In genomic region chr4:26941951-26942350, GRCh38 we compare ENCODE assay signal across 16 cellular contexts.
A peak's percentile ranks its signal among the peaks of the same experiment; 100 is the strongest.
DNase-seq lines count a peak whose midpoint lies in the region; ATAC-seq and TF ChIP-seq lines count a peak whose summit lies in the region.
"Had no signal": no experiment of that assay in that cellular context is flagged by ENCODE, and none has a peak within 500 bp of the region (broad histone marks: within the 10 kb centered on the region; RNA-seq: fewer than 3 reads in every experiment).

No MANE protein-coding gene starts in this region.

- H3K56ac ChIP-seq in mesendoderm (ENCODE audit: low read length), result no peak overlapping the region

- H2BK5ac ChIP-seq in mesendoderm (ENCODE audit: low read length), result no peak overlapping the region

- H3K4me2 ChIP-seq in mesendoderm (ENCODE audit: low read length), result no peak overlapping the region
- H3K4me2 ChIP-seq: BLaER1 had no signal

- no TSS peak for BruUV-seq in A673 (replicated peaks; lab: Mats Ljungman, UMichigan)

- intact Hi-C loops in CD4-positive, alpha-beta T cell (cut with DNase I, micrococcal nuclease), result loop anchor here in 1 of 2 experiments (2.0 to 5.0 kb wide), 2 partner anchors 19 to 40 kb away; no protein-coding TSS in a partner anchor
- intact Hi-C loops in CD8-positive, alpha-beta T cell (cut with DNase I, micrococcal nuclease), result no loop called here
- intact Hi-C loops in activated B cell treated with CpG ODN at 0.5 μM for 24 hours (cut with micrococcal nuclease), result loop anchor here (2.0 kb wide), 1 partner anchor 23 kb away; no protein-coding TSS in a partner anchor
- intact Hi-C loops in A673 (cut with micrococcal nuclease; ENCODE audit: unreplicated experiment), result no loop called here

- H3K4ac ChIP-seq in mesendoderm (ENCODE audit: low read depth, low read length), result no peak overlapping the region

- H3K18ac ChIP-seq in mesendoderm (ENCODE audit: low read length), result no peak overlapping the region

- H3K79me1 ChIP-seq in mesendoderm (ENCODE audit: low read length), result peaks cover 10% of the 10 kb centered on the region

- peaks cover 36% of the 10 kb centered on the region for H3K4me1 ChIP-seq in CD8-positive, alpha-beta T cell (ENCODE audit: insufficient read depth, low read length)
- H3K4me1 ChIP-seq in mesendoderm (ENCODE audit: control insufficient read depth, low read depth, low read length) (peaks cover 14% of the 10 kb centered on the region), A673 (ENCODE audit: insufficient read depth, low read length, poor library complexity, severe bottlenecking) (peaks cover 12% of the 10 kb centered on the region)
- H3K4me1 ChIP-seq: SJSA1 had no signal

- H2BK15ac ChIP-seq in mesendoderm (replicated peaks; ENCODE audit: low read depth), result no peak overlapping the region

- no peaks in the 10 kb centered on the region for H3K9me3 Mint-ChIP-seq in CD4-positive, alpha-beta T cell
- peaks cover 2% of the 10 kb centered on the region for H3K9me3 Mint-ChIP-seq in CD8-positive, alpha-beta T cell
- peaks cover 4% of the 10 kb centered on the region for H3K9me3 Mint-ChIP-seq in activated B cell treated with CpG ODN at 0.5 μM for 24 hours

- no peak overlapping the region for H3K4me3 Mint-ChIP-seq in CD4-positive, alpha-beta T cell
- no peak overlapping the region for H3K4me3 Mint-ChIP-seq in CD8-positive, alpha-beta T cell
- no peak overlapping the region for H3K4me3 Mint-ChIP-seq in activated B cell treated with CpG ODN at 0.5 μM for 24 hours

- no peak overlapping the region for H2BK120ac ChIP-seq in mesendoderm (ENCODE audit: low read depth, low read length)

- H3K27ac ChIP-seq in CD4-positive, alpha-beta T cell (ENCODE audit: low read depth, low read length), result no peak overlapping the region
- H3K27ac ChIP-seq in CD8-positive, alpha-beta T cell (ENCODE audit: low read depth, low read length), result no peak overlapping the region
- H3K27ac ChIP-seq in mesendoderm (ENCODE audit: low read depth, low read length), result no peak overlapping the region
- H3K27ac ChIP-seq in A673 (ENCODE audit: low read depth, low read length, poor library complexity, severe bottlenecking), result no peak overlapping the region
- H3K27ac ChIP-seq: BLaER1, SJSA1 had no signal

- no peaks in the 10 kb centered on the region for H3K36me3 ChIP-seq in CD8-positive, alpha-beta T cell (ENCODE audit: insufficient read depth, low read length)
- H3K36me3 ChIP-seq in mesendoderm (ENCODE audit: control insufficient read depth, insufficient read depth, low read length) (no peaks in the 10 kb centered on the region), A673 (ENCODE audit: insufficient read depth, low read length, poor library complexity, severe bottlenecking) (no peaks in the 10 kb centered on the region)
- H3K36me3 ChIP-seq: SJSA1 had no signal

- ATAC-seq in CD4-positive, alpha-beta T cell (ENCODE audit: poor library complexity), result no peak
- ATAC-seq in CD8-positive, alpha-beta T cell, result no peak
- ATAC-seq in activated B cell treated with CpG ODN at 0.5 μM for 24 hours (ENCODE audit: low read depth) (no peak), HG03378 (IDR thresholded peaks at IDR 0.05; ENCODE audit: unreplicated experiment) (no peak)
- ATAC-seq in activated CD4-positive, CD25-positive, alpha-beta regulatory T cell treated with anti-CD3 and anti-CD28 coated beads, Interleukin-2, amount 50 U/mL, for 24 hours, result no peak
- ATAC-seq: PC-3 had no signal

- H3K23ac ChIP-seq in mesendoderm (ENCODE audit: low read length), result no peak overlapping the region

- H3K27me3 Mint-ChIP-seq in CD4-positive, alpha-beta T cell, result no peaks in the 10 kb centered on the region
- H3K27me3 Mint-ChIP-seq in CD8-positive, alpha-beta T cell (ENCODE audit: low read depth), result no peaks in the 10 kb centered on the region
- no peaks in the 10 kb centered on the region for H3K27me3 Mint-ChIP-seq in activated B cell treated with CpG ODN at 0.5 μM for 24 hours

- no peak overlapping the region for H3K9ac ChIP-seq in mesendoderm (ENCODE audit: low read length)
- H3K9ac ChIP-seq: BLaER1 had no signal

- H2AK5ac ChIP-seq in mesendoderm (ENCODE audit: low read length), result no peak overlapping the region

- DNase-seq in CD4-positive, alpha-beta T cell, result no peak
- DNase-seq in CD8-positive, alpha-beta T cell, result no peak
- no peak for DNase-seq in activated B cell treated with CpG ODN at 0.5 μM for 24 hours
- peak; percentile 28 for DNase-seq in mesendoderm
- no peak for DNase-seq in A673 (ENCODE audit: low spot score)
- DNase-seq: COR-L47; DMS53; NCI-H1436 treated with DMSO at 0.1 percent for 48 hours; NCI-H2081 treated with DMSO at 0.1 percent for 48 hours; NCI-H526; NK-92 treated with Interleukin-12 subunit alpha and Interleukin-12 subunit beta, amount 100 ng/mL, for 24 hours; PC-3 had no signal

- no peak overlapping the region for H4K5ac ChIP-seq in mesendoderm (ENCODE audit: low read length)

- POLR2A ChIA-PET in CD4-positive, alpha-beta T cell (lab: Charles Lee), result no interaction called here
- POLR2A ChIA-PET in CD8-positive, alpha-beta T cell (lab: Charles Lee), result no interaction called here
- POLR2A ChIA-PET in activated B cell treated with CpG ODN at 0.5 μM for 24 hours (lab: Charles Lee) (no interaction called here), A673 (lab: Charles Lee; ENCODE audit: low non-redundant PET) (no interaction called here)

- H3K79me2 ChIP-seq in mesendoderm (ENCODE audit: control insufficient read depth, insufficient read depth, low read length), result peaks cover 8% of the 10 kb centered on the region

- H3K27ac Mint-ChIP-seq in CD4-positive, alpha-beta T cell, result peak overlapping the region; percentile 12
- H3K27ac Mint-ChIP-seq in CD8-positive, alpha-beta T cell, result peak overlapping the region; percentile 34
- peak overlapping the region; percentile 19 for H3K27ac Mint-ChIP-seq in activated B cell treated with CpG ODN at 0.5 μM for 24 hours

- no peak for TF ChIP-seq CTCF in CD4-positive, alpha-beta T cell (IDR thresholded peaks at IDR 0.05)
- no peak for TF ChIP-seq CTCF in CD8-positive, alpha-beta T cell (IDR thresholded peaks at IDR 0.05)
- TF ChIP-seq CTCF in activated B cell treated with CpG ODN at 0.5 μM for 24 hours (IDR thresholded peaks at IDR 0.05) (no peak), A673 (conservative IDR thresholded peaks at IDR 0.05; ENCODE audit: low read depth, low read length) (no peak)

- H3K4me1 Mint-ChIP-seq in CD4-positive, alpha-beta T cell (ENCODE audit: low read depth), result peaks cover 83% of the 10 kb centered on the region
- H3K4me1 Mint-ChIP-seq in CD8-positive, alpha-beta T cell (ENCODE audit: low read depth), result peaks cover 73% of the 10 kb centered on the region
- H3K4me1 Mint-ChIP-seq in activated B cell treated with CpG ODN at 0.5 μM for 24 hours, result peaks cover 73% of the 10 kb centered on the region

- no peaks in the 10 kb centered on the region for H3K9me3 ChIP-seq in CD4-positive, alpha-beta T cell (ENCODE audit: control insufficient read depth, low read length)
- no peaks in the 10 kb centered on the region for H3K9me3 ChIP-seq in CD8-positive, alpha-beta T cell (ENCODE audit: low read length)
- H3K9me3 ChIP-seq in A673 (ENCODE audit: low read depth, low read length, poor library complexity, severe bottlenecking), result no peaks in the 10 kb centered on the region
- H3K9me3 ChIP-seq: SJSA1 had no signal

- no CpG with 5 or more reads among the region's 1 CpG for WGBS in mesendoderm (ENCODE audit: extremely low coverage, insufficient coverage, low lambda C conversion rate)

- H3K4me3 ChIP-seq in CD8-positive, alpha-beta T cell (ENCODE audit: low read depth, low read length), result no peak overlapping the region
- H3K4me3 ChIP-seq in mesendoderm (ENCODE audit: low read length), result no peak overlapping the region
- no peak overlapping the region for H3K4me3 ChIP-seq in A673 (ENCODE audit: low read depth, low read length, poor library complexity, severe bottlenecking)
- H3K4me3 ChIP-seq: BLaER1, SJSA1 had no signal

- peaks cover 17% of the 10 kb centered on the region for H3K36me3 Mint-ChIP-seq in CD4-positive, alpha-beta T cell (ENCODE audit: low read depth)
- H3K36me3 Mint-ChIP-seq in CD8-positive, alpha-beta T cell, result peaks cover 8% of the 10 kb centered on the region
- peaks cover 14% of the 10 kb centered on the region for H3K36me3 Mint-ChIP-seq in activated B cell treated with CpG ODN at 0.5 μM for 24 hours (ENCODE audit: low read depth)

- no peak overlapping the region for H4K8ac ChIP-seq in mesendoderm (ENCODE audit: low read depth, low read length)

- CTCF ChIA-PET in CD4-positive, alpha-beta T cell (lab: Charles Lee), result no interaction called here
- CTCF ChIA-PET in CD8-positive, alpha-beta T cell (lab: Charles Lee), result no interaction called here
- CTCF ChIA-PET in activated B cell treated with CpG ODN at 0.5 μM for 24 hours (lab: Charles Lee) (no interaction called here), A673 (lab: Charles Lee) (no interaction called here)

- H3K27me3 ChIP-seq in CD4-positive, alpha-beta T cell (ENCODE audit: control insufficient read depth, insufficient read depth, low read length), result no peaks in the 10 kb centered on the region
- H3K27me3 ChIP-seq in CD8-positive, alpha-beta T cell (ENCODE audit: insufficient read depth, low read length), result no peaks in the 10 kb centered on the region
- no peaks in the 10 kb centered on the region for H3K27me3 ChIP-seq in mesendoderm (ENCODE audit: insufficient read depth, low read length, poor library complexity)
- no peaks in the 10 kb centered on the region for H3K27me3 ChIP-seq in A673 (replicated peaks; ENCODE audit: insufficient read depth, low read depth, low read length, poor library complexity)
- H3K27me3 ChIP-seq: BLaER1, SJSA1 had no signal
